Comparison of ENCODE assay signal across 11 cellular contexts in genomic region chr1:53121319-53122172, GRCh38. TPM values are rescaled to one million over a fixed set of nuclear protein-coding genes. Genes with fewer than 3 reads are reported as not detected.
A peak's percentile ranks its signal among the peaks of the same experiment; 100 is the strongest.
DNase-seq lines count a peak whose midpoint lies in the region; ATAC-seq, FAIRE-seq and TF ChIP-seq lines count a peak whose summit lies in the region.
"Had no signal": no experiment of that assay in that cellular context is flagged by ENCODE, and none has a peak within 500 bp of the region (broad histone marks: within the 10 kb centered on the region; RNA-seq: fewer than 3 reads in every experiment).

No MANE protein-coding gene starts in this region.

- peak overlapping the region; percentile 55 to 93 for H3K27ac ChIP-seq in breast epithelium
- H3K27ac ChIP-seq in mammary epithelial cell (ENCODE audit: insufficient read depth, low read depth, low read length), result no peak overlapping the region
- no peak overlapping the region for H3K27ac ChIP-seq in kidney (ENCODE audit: low read depth in 2 of 2, low read length in 2 of 2)
- H3K27ac ChIP-seq: epithelial cell of prostate had no signal

- 41% methylated on average over 9 of the region's 18 CpGs for WGBS in mammary epithelial cell (ENCODE audit: low coverage, missing lambda C conversion rate)

- peaks cover 24 to 26% of the 10 kb centered on the region in 2 donors for H3K4me1 Mint-ChIP-seq in immature natural killer cell

- H4K20me1 ChIP-seq in mammary epithelial cell (ENCODE audit: insufficient read depth, low read length), result no peaks in the 10 kb centered on the region

- no TSS peak for BruUV-seq in mammary epithelial cell (replicated peaks; lab: Mats Ljungman, UMichigan)

- peak; percentile 37 for FAIRE-seq in urothelium cell line (lab: Jason Lieb, UNC)
- no peak for FAIRE-seq in kidney (lab: Jason Lieb, UNC)

- intact Hi-C loops in breast epithelium (cut with DNase I; ENCODE audit: low total_unique reads) (no loop called here), mammary epithelial cell (cut with micrococcal nuclease) (no loop called here), kidney (cut with DNase I) (no loop called here)

- no peaks in the 10 kb centered on the region for H3K79me2 ChIP-seq in mammary epithelial cell (ENCODE audit: insufficient read depth, low read length)

- H3K4me1 ChIP-seq in breast epithelium (peaks cover 0 to 8% of the 10 kb centered on the region in 2 donors), mammary epithelial cell (ENCODE audit: insufficient read depth, low read length) (no peaks in the 10 kb centered on the region), kidney (ENCODE audit: control insufficient read depth in 1 of 2, insufficient read depth in 1 of 2, low read depth in 1 of 2, low read length in 2 of 2) (peaks cover 13 to 28% of the 10 kb centered on the region in 2 donors)

- H3K9ac ChIP-seq in mammary epithelial cell (ENCODE audit: insufficient read depth, low read length), result no peak overlapping the region
- H3K9ac ChIP-seq in kidney (ENCODE audit: low read length in 2 of 2), result no peak overlapping the region

- no peak overlapping the region for H3K4me3 ChIP-seq in breast epithelium
- no peak overlapping the region for H3K4me3 ChIP-seq in mammary epithelial cell (replicated peaks in 1 of 3; ENCODE audit: insufficient read depth in 1 of 3, low read depth in 2 of 3, low read length in 3 of 3)
- no peak overlapping the region for H3K4me3 ChIP-seq in kidney (ENCODE audit: low read length in 2 of 2)
- H3K4me3 ChIP-seq: thyroid gland had no signal

- H3K4me3 Mint-ChIP-seq in immature natural killer cell, result no peak overlapping the region

- H3K9me3 ChIP-seq in breast epithelium (no peaks in the 10 kb centered on the region), mammary epithelial cell (replicated peaks; ENCODE audit: insufficient read depth, low read length) (no peaks in the 10 kb centered on the region), kidney (ENCODE audit: control insufficient read depth in 1 of 2, low read length in 2 of 2) (no peaks in the 10 kb centered on the region)
- H3K9me3 ChIP-seq: thyroid gland had no signal

- no peaks in the 10 kb centered on the region for H3K36me3 Mint-ChIP-seq in immature natural killer cell

- peaks cover 2 to 6% (median 3%) of the 10 kb centered on the region in 3 donors for H3K27me3 Mint-ChIP-seq in immature natural killer cell (ENCODE audit: low read depth in 3 of 3)

- H3K9me3 Mint-ChIP-seq in immature natural killer cell, result no peaks in the 10 kb centered on the region

- in situ Hi-C loops in mammary epithelial cell (cut with MboI; ENCODE audit: low sequenced_read_pairs in 2 of 2), result no loop called here

- no peak overlapping the region for H2AFZ ChIP-seq in mammary epithelial cell (ENCODE audit: low read depth, low read length)

- H3K27ac Mint-ChIP-seq in immature natural killer cell, result peak overlapping the region in 1 of 6 donors; percentile 58

- peak in 1 of 2 donors; percentile 23 for DNase-seq in breast epithelium (ENCODE audit: low spot score in 2 of 2)
- no peak for DNase-seq in mammary epithelial cell
- DNase-seq in iris pigment epithelial cell (ENCODE audit: low read depth), result peak; percentile 52
- DNase-seq in urothelium cell line (ENCODE audit: low spot score), result peak; percentile 86
- DNase-seq in kidney, result no peak
- no peak for DNase-seq in stimulated activated CD4-positive, alpha-beta T cell treated with anti-CD3 and anti-CD28 coated beads, Interleukin-2, amount 100 ng/mL, for 48 hours
- no peak for DNase-seq in immature natural killer cell
- DNase-seq: activated CD4-positive, alpha-beta T cell treated with anti-CD3 and anti-CD28 coated beads, Interleukin-2, amount 50 U/mL, for 48 hours; thyroid gland had no signal

- dilution Hi-C loops in mammary epithelial cell (cut with HindIII; ENCODE audit: low sequenced_read_pairs), result no loop called here

- H3K36me3 ChIP-seq in breast epithelium, result no peaks in the 10 kb centered on the region
- no peaks in the 10 kb centered on the region for H3K36me3 ChIP-seq in mammary epithelial cell (ENCODE audit: insufficient read depth, low read length)
- H3K36me3 ChIP-seq in kidney (ENCODE audit: control insufficient read depth in 1 of 2, insufficient read depth in 2 of 2, low read length in 2 of 2), result no peaks in the 10 kb centered on the region
- H3K36me3 ChIP-seq: thyroid gland had no signal

- H3K27me3 ChIP-seq in breast epithelium (no peaks in the 10 kb centered on the region), mammary epithelial cell (ENCODE audit: insufficient read depth, low read length) (no peaks in the 10 kb centered on the region)
- H3K27me3 ChIP-seq: thyroid gland had no signal

- no peak overlapping the region for H3K4me2 ChIP-seq in mammary epithelial cell (ENCODE audit: insufficient read depth, low read depth, low read length)

- TF ChIP-seq CTCF in breast epithelium (IDR thresholded peaks at IDR 0.05) (no peak), mammary epithelial cell (conservative IDR thresholded peaks at IDR 0.05 in 1 of 2, IDR thresholded peaks at IDR 0.05 in 1 of 2; ENCODE audit: extremely low read depth in 1 of 2, insufficient read depth in 1 of 2, low read depth in 1 of 2, low read length in 2 of 2) (no peak), kidney (IDR thresholded peaks at IDR 0.05; ENCODE audit: borderline replicate concordance, extremely low read depth, insufficient read depth) (no peak)

- TF ChIP-seq POLR2A in breast epithelium (IDR thresholded peaks at IDR 0.05), result no peak

- CTCF ChIA-PET in mammary epithelial cell (lab: Charles Lee; ENCODE audit: low non-redundant PET), result no interaction called here

- ATAC-seq in SK-N-SH treated with all-trans-retinoic acid at 6 μM for 48 hours, result peak; percentile 52

TF ChIP-seq in SK-N-SH treated with all-trans-retinoic acid at 6 μM for 48 hours, 23 proteins besides CTCF, POLR2A, EP300 and RAD21:
- TF ChIP-seq OSR1 (CRISPR knock-in tag; IDR thresholded peaks at IDR 0.05) (no peak), ZFP30 (CRISPR knock-in tag; IDR thresholded peaks at IDR 0.05) (no peak), BACH2 (CRISPR knock-in tag; IDR thresholded peaks at IDR 0.05; ENCODE audit: borderline replicate concordance) (no peak), TCF4 (CRISPR knock-in tag; IDR thresholded peaks at IDR 0.05; ENCODE audit: borderline replicate concordance) (no peak), ESRRG (CRISPR knock-in tag; IDR thresholded peaks at IDR 0.05) (no peak), ZC3H10 (CRISPR knock-in tag; IDR thresholded peaks at IDR 0.05) (no peak)

RNA-seq across cellular contexts. Expression of gene SLC1A7, which starts 20.9 kb away (rescaled TPM):
- under 1 TPM in 1 of 3 donors, not detected in 2; 0.16 TPM for total RNA-seq in breast epithelium
- total RNA-seq in mammary epithelial cell, result not detected
- polyA plus RNA-seq in mammary epithelial cell, result not detected
- not detected for polyA minus RNA-seq in mammary epithelial cell
- total RNA-seq in kidney, result not detected
- 1.0 TPM for polyA plus RNA-seq in kidney (ENCODE audit: insufficient read depth, low read depth, low replicate concordance)
- polyA plus RNA-seq in immature natural killer cell, result 1 to 10 TPM; 2.1 to 6.4 (median 4.8) TPM

RNA-seq across cellular contexts. Expression of gene PODN, which starts 59.5 kb away (rescaled TPM):
- total RNA-seq in breast epithelium (100 to 1,000 TPM in 1 of 3 donors, 10 to 100 TPM in 2; 55.1 to 246 (median 83.1) TPM), mammary epithelial cell (not detected), kidney (8.1 TPM)
- polyA plus RNA-seq in mammary epithelial cell (not detected), kidney (ENCODE audit: insufficient read depth, low read depth, low replicate concordance) (1.4 TPM), immature natural killer cell (1 to 10 TPM; 1.7 to 4.3 (median 2.9) TPM)
- not detected for polyA minus RNA-seq in mammary epithelial cell

Comparison
In these comparisons a context has a peak if more than half of its experiments do, and no peak if none do; other contexts are left out.
1. H3K27ac ChIP-seq: peak in breast epithelium (2 of 2); none in mammary epithelial cell (single experiment) and kidney (0 of 2).
2. DNase-seq: peak in iris pigment epithelial cell (single experiment) and urothelium cell line (single experiment); none in mammary epithelial cell (single experiment), kidney (single experiment), stimulated activated CD4-positive, alpha-beta T cell treated with anti-CD3 and anti-CD28 coated beads, Interleukin-2, amount 100 ng/mL, for 48 hours (0 of 2) and immature natural killer cell (0 of 3).